ENCODE assay signal across 7 cellular contexts in genomic region chr5:65734196-65734595, GRCh38. TPM values are rescaled to one million over a fixed set of nuclear protein-coding genes. Genes with fewer than 3 reads are reported as not detected.
A peak's percentile ranks its signal among the peaks of the same experiment; 100 is the strongest.
DNase-seq lines count a peak whose midpoint lies in the region; ATAC-seq, FAIRE-seq and TF ChIP-seq lines count a peak whose summit lies in the region.
"Not testable (repeated sequence)": the region's sequence is repeated elsewhere in the genome, so short reads cannot be mapped to it uniquely, and the experiment has no call there.

No MANE protein-coding gene starts in this region.

- WGBS in A549 (ENCODE audit: missing lambda C conversion rate): 85% methylated on average over 6 of the region's 6 CpGs

- not testable (repeated sequence) for FAIRE-seq in A549 (lab: Jason Lieb, UNC)

- not testable (repeated sequence) for H3K27ac ChIP-seq in A549, KMS-11

- not testable (repeated sequence) for TF ChIP-seq RAD21 in A549 (conservative IDR thresholded peaks at IDR 0.05 in 1 of 2, IDR thresholded peaks at IDR 0.05 in 1 of 2)

- H3K4me1 ChIP-seq in A549 (peaks cover 23% of the 10 kb centered on the region), KMS-11 (ENCODE audit: low read depth, poor library complexity, severe bottlenecking) (peaks cover 31% of the 10 kb centered on the region)

- not testable (repeated sequence) for H3K9ac ChIP-seq in KMS-11

- not testable (repeated sequence) for H3K9me3 ChIP-seq in A549

- CTCF ChIA-PET in A549 (lab: Yijun Ruan, JAX): interaction anchor here (1.1 kb wide), 1 partner anchor 9 kb away, joined by 4 read pairs; no protein-coding TSS in a partner anchor

- H3K4me3 ChIP-seq in A549; KMS-11 (IDR thresholded peaks at IDR 0.05; ENCODE audit: insufficient read depth, low read depth, low read length); epithelial cell of esophagus (ENCODE audit: low read length): not testable (repeated sequence)

- not testable (repeated sequence) for DNase-seq in A549 (ENCODE audit: low read depth in 1 of 2, low spot score in 1 of 2)
- DNase-seq in DMS53 treated with DMSO at 0.1 percent for 48 hours (lab: John Stamatoyannopoulos, UW; ENCODE audit: unreplicated experiment) (peak; percentile 4), RPMI8226 (peak; percentile 80), epithelial cell of esophagus (ENCODE audit: low read depth) (peak; percentile 7), lung microvascular endothelial cell (ENCODE audit: low read depth in 2 of 2) (peak; percentile 27 to 30)
- peak; percentile 66 for DNase-seq in activated effector memory CD4-positive, alpha-beta T cell treated with anti-CD3 and anti-CD28 coated beads, Interleukin-2, amount 50 U/mL, for 16 hours

- H3K27me3 ChIP-seq in KMS-11 (ENCODE audit: insufficient read depth, low read depth): not testable (repeated sequence)

- ATAC-seq in A549: not testable (repeated sequence)

- not testable (repeated sequence) for H4K20me1 ChIP-seq in KMS-11 (ENCODE audit: insufficient read depth)

- TF ChIP-seq POLR2A in A549 (IDR thresholded peaks at IDR 0.05; ENCODE audit: low read length): not testable (repeated sequence)

- POLR2A ChIA-PET in A549 (lab: Yijun Ruan, JAX): not testable (repeated sequence)

- H3K79me2 ChIP-seq in KMS-11 (ENCODE audit: insufficient read depth, low read depth): peaks cover 19% of the 10 kb centered on the region; the same call in 1 of the 2 replicates

- not testable (repeated sequence) for H3K36me3 ChIP-seq in KMS-11 (ENCODE audit: insufficient read depth)

- not testable (repeated sequence) for TF ChIP-seq CTCF in A549 (IDR thresholded peaks at IDR 0.05); KMS-11 (conservative IDR thresholded peaks at IDR 0.05; ENCODE audit: low read depth, low read length); epithelial cell of esophagus (IDR thresholded peaks at IDR 0.05; ENCODE audit: insufficient read depth, low read depth, low read length, missing control alignments)

- not testable (repeated sequence) for TF ChIP-seq EP300 in A549 (IDR thresholded peaks at IDR 0.05)

- H2AFZ ChIP-seq in KMS-11 (ENCODE audit: low read depth): not testable (repeated sequence)

- H3K4me2 ChIP-seq in A549: not testable (repeated sequence)
- H3K4me2 ChIP-seq in KMS-11: peak overlapping the region; percentile 18; the same call in 1 of the 2 replicates

TF ChIP-seq in A549, 52 proteins besides CTCF, POLR2A, EP300 and RAD21:
- peak; percentile 95 for TF ChIP-seq MAFK (IDR thresholded peaks at IDR 0.05; ENCODE audit: partially characterized antibody)

RNA-seq across cellular contexts. Expression of gene NLN, which starts 12.2 kb away (rescaled TPM):
- 74.2 and 88.9 TPM in 2 replicates for polyA plus RNA-seq in A549 (2011; rRNA removed)
- 36.7 and 40.2 TPM in 2 replicates for polyA plus RNA-seq in A549 (2012; cell fraction: cytosol; rRNA removed)
- polyA plus RNA-seq in A549 (2012; cell fraction: nucleus; rRNA removed): 20.2 and 25.2 TPM in 2 replicates
- 68.6 to 79.2 TPM (median 69.3 TPM) in 3 replicates for polyA plus RNA-seq in A549 (2017; fragmentation: RNase III; extraction: RNeasy Plus Mini Kit Qiagen cat#74134 plus additional on column Dnase treatment)
- polyA minus RNA-seq in A549 (2011; rRNA and poly(A)+ RNA removed): 88.5 and 102 TPM in 2 replicates
- total RNA-seq in lung microvascular endothelial cell: 21.0 and 22.7 TPM in 2 replicates

RNA-seq across cellular contexts. Expression of gene SGTB, which starts 12.3 kb away (rescaled TPM):
- polyA plus RNA-seq in A549 (2011; rRNA removed): 13.9 and 17.4 TPM in 2 replicates
- polyA plus RNA-seq in A549 (2012; cell fraction: cytosol; rRNA removed): 2.3 and 2.5 TPM in 2 replicates
- polyA plus RNA-seq in A549 (2012; cell fraction: nucleus; rRNA removed): 1.2 and 1.8 TPM in 2 replicates
- 8.0 to 9.3 TPM (median 8.6 TPM) in 3 replicates for polyA plus RNA-seq in A549 (2017; fragmentation: RNase III; extraction: RNeasy Plus Mini Kit Qiagen cat#74134 plus additional on column Dnase treatment)
- polyA minus RNA-seq in A549 (2011; rRNA and poly(A)+ RNA removed): 4.7 and 4.8 TPM in 2 replicates
- total RNA-seq in lung microvascular endothelial cell: 9.3 and 9.4 TPM in 2 replicates
